Comparison of ENCODE assay signal across 1 cellular context in genomic region chr1:48222501-48223242, GRCh38.
A peak's percentile ranks its signal among the peaks of the same experiment; 100 is the strongest.
TF ChIP-seq lines count a peak whose summit lies in the region.

SLC5A9 (plus strand) TSS chr1:48222716; CDS start chr1:48222737, 21 bp downstream.

TF ChIP-seq in HepG2, 621 proteins besides CTCF, POLR2A, EP300 and RAD21 (continued from another document and continues in another):
- TF ChIP-seq MAFK (conservative IDR thresholded peaks at IDR 0.05 in 1 of 2, IDR thresholded peaks at IDR 0.05 in 1 of 2; ENCODE audit: low read length in 2 of 2) (no peak), ZNF549 (CRISPR knock-in tag; IDR thresholded peaks at IDR 0.05) (no peak), ZMAT3 (CRISPR knock-in tag; conservative IDR thresholded peaks at IDR 0.05) (0 out of 2 replicates have a peak, but pooled peaks have one; percentile 51), ZBTB38 (CRISPR knock-in tag; IDR thresholded peaks at IDR 0.05) (peak; percentile 56; the same call in 1 of the 2 replicates), ZNF317 (CRISPR knock-in tag; IDR thresholded peaks at IDR 0.05) (peak; percentile 86), TBP (CRISPR knock-in tag; IDR thresholded peaks at IDR 0.05) (no peak), ZNF17 (CRISPR knock-in tag; IDR thresholded peaks at IDR 0.05) (no peak), SMARCE1 (IDR thresholded peaks at IDR 0.05; ENCODE audit: borderline replicate concordance) (no peak), ZNF761 (CRISPR knock-in tag; conservative IDR thresholded peaks at IDR 0.05) (no peak), FOXJ3 (CRISPR knock-in tag; IDR thresholded peaks at IDR 0.05; ENCODE audit: borderline replicate concordance) (no peak), ZBTB40 (IDR thresholded peaks at IDR 0.05) (no peak), ZBTB40 (CRISPR knock-in tag; IDR thresholded peaks at IDR 0.05) (peak; percentile 50; the same call in 1 of the 2 replicates), ZSCAN29 (CRISPR knock-in tag; conservative IDR thresholded peaks at IDR 0.05) (no peak), FOXM1 (CRISPR knock-in tag; IDR thresholded peaks at IDR 0.05) (no peak), ZNF841 (CRISPR knock-in tag; IDR thresholded peaks at IDR 0.05; ENCODE audit: borderline replicate concordance) (no peak), MTF2 (CRISPR knock-in tag; IDR thresholded peaks at IDR 0.05; ENCODE audit: borderline replicate concordance) (no peak), PPARG (CRISPR knock-in tag; conservative IDR thresholded peaks at IDR 0.05) (no peak), RFXANK (CRISPR knock-in tag; IDR thresholded peaks at IDR 0.05) (no peak), POGZ (CRISPR knock-in tag; IDR thresholded peaks at IDR 0.05) (peak; percentile 57; the same call in 1 of the 2 replicates), RFX5 (IDR thresholded peaks at IDR 0.05; ENCODE audit: low read depth, low read length) (no peak), ASH2L (IDR thresholded peaks at IDR 0.05; ENCODE audit: insufficient read length, low read depth, low read length) (peak; percentile 54), ZNF747 (CRISPR knock-in tag; IDR thresholded peaks at IDR 0.05; ENCODE audit: borderline replicate concordance) (no peak; the same call in 1 of the 2 replicates), KDM3A (CRISPR knock-in tag; IDR thresholded peaks at IDR 0.05; ENCODE audit: low read depth) (peak; percentile 57; the same call in 1 of the 2 replicates), HES4 (CRISPR knock-in tag; IDR thresholded peaks at IDR 0.05; ENCODE audit: borderline replicate concordance) (no peak), ZNF660 (CRISPR knock-in tag; IDR thresholded peaks at IDR 0.05; ENCODE audit: borderline replicate concordance, low read depth) (no peak), ZNF572 (CRISPR knock-in tag; IDR thresholded peaks at IDR 0.05) (0 out of 2 replicates have a peak, but pooled peaks have one; percentile 57), ZBTB8A (CRISPR knock-in tag; IDR thresholded peaks at IDR 0.05; ENCODE audit: borderline replicate concordance, low read depth) (no peak), POLR2AphosphoS2 (IDR thresholded peaks at IDR 0.05; ENCODE audit: low read depth, low read length) (no peak), MAFF (IDR thresholded peaks at IDR 0.05; ENCODE audit: low read depth, low read length) (no peak), ZSCAN22 (CRISPR knock-in tag; IDR thresholded peaks at IDR 0.05) (no peak), ZNF577 (CRISPR knock-in tag; IDR thresholded peaks at IDR 0.05; ENCODE audit: borderline replicate concordance, low read depth) (no peak), SUZ12 (IDR thresholded peaks at IDR 0.05; ENCODE audit: low read depth, low read length) (no peak), ZSCAN25 (CRISPR knock-in tag; IDR thresholded peaks at IDR 0.05) (no peak), RXRB (CRISPR knock-in tag; IDR thresholded peaks at IDR 0.05; ENCODE audit: borderline replicate concordance) (no peak; the same call in 1 of the 2 replicates), ZBTB7A (CRISPR knock-in tag; IDR thresholded peaks at IDR 0.05) (no peak; the same call in none of the 2 replicates), ZNF230 (CRISPR knock-in tag; IDR thresholded peaks at IDR 0.05) (no peak), ZNF367 (CRISPR knock-in tag; IDR thresholded peaks at IDR 0.05; ENCODE audit: borderline replicate concordance) (no peak), SCMH1 (CRISPR knock-in tag; IDR thresholded peaks at IDR 0.05; ENCODE audit: borderline replicate concordance) (no peak), ZSCAN31 (CRISPR knock-in tag; IDR thresholded peaks at IDR 0.05; ENCODE audit: low read depth) (peak; percentile 50; the same call in 1 of the 2 replicates), PRMT3 (CRISPR knock-in tag; IDR thresholded peaks at IDR 0.05; ENCODE audit: borderline replicate concordance, low read depth) (no peak), ELF1 (CRISPR knock-in tag; IDR thresholded peaks at IDR 0.05) (0 out of 2 replicates have a peak, but pooled peaks have one; percentile 31), NFIC (IDR thresholded peaks at IDR 0.05; ENCODE audit: low read length) (no peak), ZNF550 (CRISPR knock-in tag; IDR thresholded peaks at IDR 0.05; ENCODE audit: borderline replicate concordance) (no peak), ATM (IDR thresholded peaks at IDR 0.05; ENCODE audit: borderline replicate concordance) (no peak), FLYWCH1 (CRISPR knock-in tag; IDR thresholded peaks at IDR 0.05) (no peak), ZNF44 (CRISPR knock-in tag; IDR thresholded peaks at IDR 0.05) (0 out of 2 replicates have a peak, but pooled peaks have one; percentile 23)
- TF ChIP-seq, protein P1, sequence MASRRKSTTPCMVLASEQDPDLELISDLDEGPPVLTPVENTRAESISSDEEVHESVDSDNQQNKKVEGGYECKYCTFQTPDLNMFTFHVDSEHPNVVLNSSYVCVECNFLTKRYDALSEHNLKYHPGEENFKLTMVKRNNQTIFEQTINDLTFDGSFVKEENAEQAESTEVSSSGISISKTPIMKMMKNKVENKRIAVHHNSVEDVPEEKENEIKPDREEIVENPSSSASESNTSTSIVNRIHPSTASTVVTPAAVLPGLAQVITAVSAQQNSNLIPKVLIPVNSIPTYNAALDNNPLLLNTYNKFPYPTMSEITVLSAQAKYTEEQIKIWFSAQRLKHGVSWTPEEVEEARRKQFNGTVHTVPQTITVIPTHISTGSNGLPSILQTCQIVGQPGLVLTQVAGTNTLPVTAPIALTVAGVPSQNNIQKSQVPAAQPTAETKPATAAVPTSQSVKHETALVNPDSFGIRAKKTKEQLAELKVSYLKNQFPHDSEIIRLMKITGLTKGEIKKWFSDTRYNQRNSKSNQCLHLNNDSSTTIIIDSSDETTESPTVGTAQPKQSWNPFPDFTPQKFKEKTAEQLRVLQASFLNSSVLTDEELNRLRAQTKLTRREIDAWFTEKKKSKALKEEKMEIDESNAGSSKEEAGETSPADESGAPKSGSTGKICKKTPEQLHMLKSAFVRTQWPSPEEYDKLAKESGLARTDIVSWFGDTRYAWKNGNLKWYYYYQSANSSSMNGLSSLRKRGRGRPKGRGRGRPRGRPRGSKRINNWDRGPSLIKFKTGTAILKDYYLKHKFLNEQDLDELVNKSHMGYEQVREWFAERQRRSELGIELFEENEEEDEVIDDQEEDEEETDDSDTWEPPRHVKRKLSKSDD (CRISPR knock-in tag; IDR thresholded peaks at IDR 0.05; ENCODE audit: low read depth): no peak
- TF ChIP-seq, protein P2, sequence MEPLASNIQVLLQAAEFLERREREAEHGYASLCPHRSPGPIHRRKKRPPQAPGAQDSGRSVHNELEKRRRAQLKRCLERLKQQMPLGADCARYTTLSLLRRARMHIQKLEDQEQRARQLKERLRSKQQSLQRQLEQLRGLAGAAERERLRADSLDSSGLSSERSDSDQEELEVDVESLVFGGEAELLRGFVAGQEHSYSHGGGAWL (CRISPR knock-in tag; IDR thresholded peaks at IDR 0.05): no peak
- TF ChIP-seq, protein P3, sequence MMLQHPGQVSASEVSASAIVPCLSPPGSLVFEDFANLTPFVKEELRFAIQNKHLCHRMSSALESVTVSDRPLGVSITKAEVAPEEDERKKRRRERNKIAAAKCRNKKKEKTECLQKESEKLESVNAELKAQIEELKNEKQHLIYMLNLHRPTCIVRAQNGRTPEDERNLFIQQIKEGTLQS (CRISPR knock-in tag; IDR thresholded peaks at IDR 0.05): no peak
- TF ChIP-seq, protein P4, sequence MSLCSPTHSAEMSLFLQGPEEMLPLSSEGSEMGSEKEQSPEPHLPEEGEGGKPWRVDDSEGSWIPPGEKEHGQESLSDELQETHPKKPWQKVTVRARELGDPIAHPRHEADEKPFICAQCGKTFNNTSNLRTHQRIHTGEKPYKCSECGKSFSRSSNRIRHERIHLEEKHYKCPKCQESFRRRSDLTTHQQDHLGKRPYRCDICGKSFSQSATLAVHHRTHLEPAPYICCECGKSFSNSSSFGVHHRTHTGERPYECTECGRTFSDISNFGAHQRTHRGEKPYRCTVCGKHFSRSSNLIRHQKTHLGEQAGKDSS (CRISPR knock-in tag; IDR thresholded peaks at IDR 0.05; ENCODE audit: borderline replicate concordance, low read depth): peak; percentile 44; the same call in 1 of the 2 replicates
- TF ChIP-seq, protein P5, sequence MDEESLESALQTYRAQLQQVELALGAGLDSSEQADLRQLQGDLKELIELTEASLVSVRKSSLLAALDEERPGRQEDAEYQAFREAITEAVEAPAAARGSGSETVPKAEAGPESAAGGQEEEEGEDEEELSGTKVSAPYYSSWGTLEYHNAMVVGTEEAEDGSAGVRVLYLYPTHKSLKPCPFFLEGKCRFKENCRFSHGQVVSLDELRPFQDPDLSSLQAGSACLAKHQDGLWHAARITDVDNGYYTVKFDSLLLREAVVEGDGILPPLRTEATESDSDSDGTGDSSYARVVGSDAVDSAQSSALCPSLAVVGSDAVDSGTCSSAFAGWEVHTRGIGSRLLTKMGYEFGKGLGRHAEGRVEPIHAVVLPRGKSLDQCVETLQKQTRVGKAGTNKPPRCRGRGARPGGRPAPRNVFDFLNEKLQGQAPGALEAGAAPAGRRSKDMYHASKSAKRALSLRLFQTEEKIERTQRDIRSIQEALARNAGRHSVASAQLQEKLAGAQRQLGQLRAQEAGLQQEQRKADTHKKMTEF (CRISPR knock-in tag; IDR thresholded peaks at IDR 0.05): peak; percentile 26; the same call in 1 of the 2 replicates
- TF ChIP-seq, protein P6, sequence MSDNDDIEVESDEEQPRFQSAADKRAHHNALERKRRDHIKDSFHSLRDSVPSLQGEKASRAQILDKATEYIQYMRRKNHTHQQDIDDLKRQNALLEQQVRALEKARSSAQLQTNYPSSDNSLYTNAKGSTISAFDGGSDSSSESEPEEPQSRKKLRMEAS (IDR thresholded peaks at IDR 0.05): peak; percentile 27; the same call in 1 of the 2 replicates
- TF ChIP-seq, protein P7, sequence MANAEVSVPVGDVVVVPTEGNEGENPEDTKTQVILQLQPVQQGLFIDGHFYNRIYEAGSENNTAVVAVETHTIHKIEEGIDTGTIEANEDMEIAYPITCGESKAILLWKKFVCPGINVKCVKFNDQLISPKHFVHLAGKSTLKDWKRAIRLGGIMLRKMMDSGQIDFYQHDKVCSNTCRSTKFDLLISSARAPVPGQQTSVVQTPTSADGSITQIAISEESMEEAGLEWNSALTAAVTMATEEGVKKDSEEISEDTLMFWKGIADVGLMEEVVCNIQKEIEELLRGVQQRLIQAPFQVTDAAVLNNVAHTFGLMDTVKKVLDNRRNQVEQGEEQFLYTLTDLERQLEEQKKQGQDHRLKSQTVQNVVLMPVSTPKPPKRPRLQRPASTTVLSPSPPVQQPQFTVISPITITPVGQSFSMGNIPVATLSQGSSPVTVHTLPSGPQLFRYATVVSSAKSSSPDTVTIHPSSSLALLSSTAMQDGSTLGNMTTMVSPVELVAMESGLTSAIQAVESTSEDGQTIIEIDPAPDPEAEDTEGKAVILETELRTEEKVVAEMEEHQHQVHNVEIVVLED (CRISPR knock-in tag; IDR thresholded peaks at IDR 0.05; ENCODE audit: borderline replicate concordance): 0 out of 2 replicates have a peak, but pooled peaks have one; percentile 41
